9 cellular contexts compared by ENCODE assay signal in the genomic region with DNA sequence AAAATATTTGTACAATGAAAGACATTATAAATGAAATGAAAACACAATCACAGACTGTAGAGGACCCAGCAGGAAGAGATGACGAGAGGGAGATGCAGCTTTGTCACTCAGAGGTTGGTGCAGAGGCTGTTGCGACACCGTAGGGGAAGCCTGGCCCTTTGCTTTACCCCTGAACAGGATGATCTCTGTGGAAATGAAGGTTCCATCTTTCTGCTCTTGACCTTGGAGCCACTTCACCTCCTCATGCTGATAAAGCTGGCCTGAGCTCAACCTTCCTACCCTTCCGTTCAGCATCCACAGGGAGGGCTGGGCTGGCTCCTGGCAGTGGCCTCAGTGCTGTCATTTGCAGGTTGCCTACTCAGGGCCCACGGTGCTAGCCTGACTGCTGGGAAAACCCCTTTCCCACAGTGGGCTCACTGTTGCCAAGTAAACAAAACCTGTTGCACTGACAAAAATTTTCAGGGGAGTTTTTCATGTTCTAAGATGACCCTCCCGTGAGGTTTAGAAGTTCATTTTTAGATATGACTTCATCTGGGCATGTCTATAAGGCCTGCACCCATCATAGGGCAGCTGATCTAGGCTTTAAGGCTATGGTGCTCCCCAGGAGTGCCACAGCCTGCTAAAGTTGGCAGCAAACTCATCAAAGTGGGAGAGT. TPM values are rescaled to one million over a fixed set of nuclear protein-coding genes. Genes with fewer than 3 reads are reported as not detected.
A peak's percentile ranks its signal among the peaks of the same experiment; 100 is the strongest.
DNase-seq lines count a peak whose midpoint lies in the region; ATAC-seq and TF ChIP-seq lines count a peak whose summit lies in the region.
"Had no signal": no experiment of that assay in that cellular context is flagged by ENCODE, and none has a peak within 500 bp of the region (broad histone marks: within the 10 kb centered on the region; RNA-seq: fewer than 3 reads in every experiment).

No MANE protein-coding gene starts in this region.

- TF ChIP-seq POLR2A in gastroesophageal sphincter (IDR thresholded peaks at IDR 0.05) = no peak

- 52 to 56% methylated on average over 4 to 5 of the region's 6 CpGs for WGBS in gastroesophageal sphincter (ENCODE audit: low coverage in 1 of 2), 2 donors

- H3K79me2 ChIP-seq in OCI-LY7 (ENCODE audit: insufficient read depth, low read depth, low read length) = no peaks in the 10 kb centered on the region

- no peaks in the 10 kb centered on the region for H3K9me2 ChIP-seq in OCI-LY7 (ENCODE audit: insufficient read depth, low read length)

- H3K36me3 ChIP-seq in OCI-LY7 (ENCODE audit: insufficient read depth, low read length) (no peaks in the 10 kb centered on the region), gastroesophageal sphincter (no peaks in the 10 kb centered on the region)

- no peaks in the 10 kb centered on the region for H3K27me3 ChIP-seq in gastroesophageal sphincter

- H4K20me1 ChIP-seq in OCI-LY7 (ENCODE audit: insufficient read depth, low read length) = no peaks in the 10 kb centered on the region

- CTCF ChIA-PET in OCI-LY7 (lab: Charles Lee; ENCODE audit: unreplicated experiment) = no interaction called here

- ATAC-seq in GM18907 (IDR thresholded peaks at IDR 0.05; ENCODE audit: unreplicated experiment) (peak; percentile 89), HG02798 (IDR thresholded peaks at IDR 0.05; ENCODE audit: poor library complexity, unreplicated experiment) (peak; percentile 76), gastroesophageal sphincter (no peak)

- DNase-seq in OCI-LY7 (ENCODE audit: low spot score) (no peak), fibroblast of pulmonary artery (ENCODE audit: low read depth) (peak; percentile 12), middle frontal gyrus (ENCODE audit: extremely low spot score, low spot score) (no peak), NCI-H146 (lab: John Stamatoyannopoulos, UW) (no peak), AG08396 (ENCODE audit: low spot score) (no peak)

- intact Hi-C loops in OCI-LY7 (cut with micrococcal nuclease; ENCODE audit: unreplicated experiment) = no loop called here

- H3K27ac ChIP-seq in OCI-LY7 (ENCODE audit: low read depth, low read length, poor library complexity, severe bottlenecking) (no peak overlapping the region), gastroesophageal sphincter (no peak overlapping the region)

- H3K4me2 ChIP-seq in OCI-LY7 (ENCODE audit: low read length) = no peak overlapping the region

- no TSS peak for BruUV-seq in OCI-LY7 (replicated peaks; lab: Mats Ljungman, UMichigan)

- peaks cover 3% of the 10 kb centered on the region for H3K4me1 ChIP-seq in OCI-LY7 (ENCODE audit: insufficient read depth, low read length, poor library complexity, severe bottlenecking)
- no peaks in the 10 kb centered on the region for H3K4me1 ChIP-seq in gastroesophageal sphincter

- H3K9me3 ChIP-seq in OCI-LY7 (ENCODE audit: low read length) (no peaks in the 10 kb centered on the region), gastroesophageal sphincter (no peaks in the 10 kb centered on the region)

- peak overlapping the region; percentile 4; the same call in 1 of the 2 replicates for H2AFZ ChIP-seq in OCI-LY7 (ENCODE audit: low read length)

- POLR2A ChIA-PET in OCI-LY7 (lab: Charles Lee) = no interaction called here

- no peak overlapping the region for H3K4me3 ChIP-seq in OCI-LY7 (ENCODE audit: low read depth, low read length, poor library complexity, severe bottlenecking)
- H3K4me3 ChIP-seq in fibroblast of pulmonary artery (replicated peaks; ENCODE audit: low read depth, low read length) = no peak overlapping the region
- no peak overlapping the region for H3K4me3 ChIP-seq in gastroesophageal sphincter

- TF ChIP-seq CTCF in OCI-LY7 (conservative IDR thresholded peaks at IDR 0.05; ENCODE audit: low read length) = no peak
- no peak for TF ChIP-seq CTCF in fibroblast of pulmonary artery (IDR thresholded peaks at IDR 0.05; ENCODE audit: low read length, missing control alignments)
- no peak for TF ChIP-seq CTCF in gastroesophageal sphincter (IDR thresholded peaks at IDR 0.05)

- TF ChIP-seq EP300 in gastroesophageal sphincter (IDR thresholded peaks at IDR 0.05) = no peak

RNA-seq across cellular contexts. Expression of a gene that starts 3.0 kb away (rescaled TPM):
- not detected in 2 replicates for total RNA-seq in OCI-LY7 (2014; rRNA removed; shearing (Covaris generic))
- total RNA-seq in OCI-LY7 (2022) = not detected in 2 replicates
- under 1 TPM in 1 of 4 donors, not detected in 3; 0.58 TPM for total RNA-seq in gastroesophageal sphincter
- total RNA-seq: fibroblast of villous mesenchyme had no signal

RNA-seq across cellular contexts. Expression of a gene that starts 16.9 kb away (rescaled TPM):
- not detected in 2 replicates for total RNA-seq in OCI-LY7 (2014; rRNA removed; shearing (Covaris generic))
- total RNA-seq in OCI-LY7 (2022) (not detected in 2 replicates), gastroesophageal sphincter (10 to 100 TPM; 10.2 to 23.1 (median 15.0) TPM)

RNA-seq across cellular contexts. Expression of a gene that starts 35.3 kb away (rescaled TPM):
- not detected in 2 replicates for total RNA-seq in OCI-LY7 (2014; rRNA removed; shearing (Covaris generic))
- total RNA-seq in OCI-LY7 (2022) (not detected in 2 replicates), gastroesophageal sphincter (1 to 10 TPM in 3 of 4 donors, under 1 TPM in 1; 0.50 to 1.8 (median 1.4) TPM)
- total RNA-seq: fibroblast of villous mesenchyme had no signal

Comparison
In these comparisons a context has a peak if more than half of its experiments do, and no peak if none do; other contexts are left out.
1. RNA of a gene that starts 16.9 kb away (total RNA-seq): 10.2 to 23.1 TPM in gastroesophageal sphincter; not detected in OCI-LY7; every median in the first group is over 10 times any median in the second.